In the genomic region with DNA sequence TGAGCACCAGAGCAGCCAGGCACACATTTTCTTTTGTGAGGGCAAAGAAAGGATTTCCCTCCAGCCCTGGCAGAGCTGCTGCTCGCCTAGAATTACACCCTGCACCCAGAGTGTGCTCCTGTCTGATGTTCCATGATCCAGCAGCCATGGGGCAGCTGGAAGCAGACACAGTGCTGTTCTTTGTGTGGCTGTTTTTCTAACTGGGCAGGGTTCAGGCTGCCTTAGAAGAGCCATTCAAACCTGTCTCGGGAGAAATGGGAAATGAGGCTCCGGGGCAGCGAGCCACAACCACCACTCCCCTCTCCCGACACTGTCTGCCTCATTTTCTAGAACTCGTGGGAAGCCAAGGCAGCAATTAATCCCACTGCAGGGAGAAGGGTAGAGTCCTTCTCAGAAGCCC, we compare ENCODE assay signal across 1 cellular context.
TF ChIP-seq lines count a peak whose summit lies in the region.

No MANE protein-coding gene starts in this region.

TF ChIP-seq in H1, 55 proteins besides CTCF, POLR2A, EP300 and RAD21:
- TF ChIP-seq, protein P1, sequence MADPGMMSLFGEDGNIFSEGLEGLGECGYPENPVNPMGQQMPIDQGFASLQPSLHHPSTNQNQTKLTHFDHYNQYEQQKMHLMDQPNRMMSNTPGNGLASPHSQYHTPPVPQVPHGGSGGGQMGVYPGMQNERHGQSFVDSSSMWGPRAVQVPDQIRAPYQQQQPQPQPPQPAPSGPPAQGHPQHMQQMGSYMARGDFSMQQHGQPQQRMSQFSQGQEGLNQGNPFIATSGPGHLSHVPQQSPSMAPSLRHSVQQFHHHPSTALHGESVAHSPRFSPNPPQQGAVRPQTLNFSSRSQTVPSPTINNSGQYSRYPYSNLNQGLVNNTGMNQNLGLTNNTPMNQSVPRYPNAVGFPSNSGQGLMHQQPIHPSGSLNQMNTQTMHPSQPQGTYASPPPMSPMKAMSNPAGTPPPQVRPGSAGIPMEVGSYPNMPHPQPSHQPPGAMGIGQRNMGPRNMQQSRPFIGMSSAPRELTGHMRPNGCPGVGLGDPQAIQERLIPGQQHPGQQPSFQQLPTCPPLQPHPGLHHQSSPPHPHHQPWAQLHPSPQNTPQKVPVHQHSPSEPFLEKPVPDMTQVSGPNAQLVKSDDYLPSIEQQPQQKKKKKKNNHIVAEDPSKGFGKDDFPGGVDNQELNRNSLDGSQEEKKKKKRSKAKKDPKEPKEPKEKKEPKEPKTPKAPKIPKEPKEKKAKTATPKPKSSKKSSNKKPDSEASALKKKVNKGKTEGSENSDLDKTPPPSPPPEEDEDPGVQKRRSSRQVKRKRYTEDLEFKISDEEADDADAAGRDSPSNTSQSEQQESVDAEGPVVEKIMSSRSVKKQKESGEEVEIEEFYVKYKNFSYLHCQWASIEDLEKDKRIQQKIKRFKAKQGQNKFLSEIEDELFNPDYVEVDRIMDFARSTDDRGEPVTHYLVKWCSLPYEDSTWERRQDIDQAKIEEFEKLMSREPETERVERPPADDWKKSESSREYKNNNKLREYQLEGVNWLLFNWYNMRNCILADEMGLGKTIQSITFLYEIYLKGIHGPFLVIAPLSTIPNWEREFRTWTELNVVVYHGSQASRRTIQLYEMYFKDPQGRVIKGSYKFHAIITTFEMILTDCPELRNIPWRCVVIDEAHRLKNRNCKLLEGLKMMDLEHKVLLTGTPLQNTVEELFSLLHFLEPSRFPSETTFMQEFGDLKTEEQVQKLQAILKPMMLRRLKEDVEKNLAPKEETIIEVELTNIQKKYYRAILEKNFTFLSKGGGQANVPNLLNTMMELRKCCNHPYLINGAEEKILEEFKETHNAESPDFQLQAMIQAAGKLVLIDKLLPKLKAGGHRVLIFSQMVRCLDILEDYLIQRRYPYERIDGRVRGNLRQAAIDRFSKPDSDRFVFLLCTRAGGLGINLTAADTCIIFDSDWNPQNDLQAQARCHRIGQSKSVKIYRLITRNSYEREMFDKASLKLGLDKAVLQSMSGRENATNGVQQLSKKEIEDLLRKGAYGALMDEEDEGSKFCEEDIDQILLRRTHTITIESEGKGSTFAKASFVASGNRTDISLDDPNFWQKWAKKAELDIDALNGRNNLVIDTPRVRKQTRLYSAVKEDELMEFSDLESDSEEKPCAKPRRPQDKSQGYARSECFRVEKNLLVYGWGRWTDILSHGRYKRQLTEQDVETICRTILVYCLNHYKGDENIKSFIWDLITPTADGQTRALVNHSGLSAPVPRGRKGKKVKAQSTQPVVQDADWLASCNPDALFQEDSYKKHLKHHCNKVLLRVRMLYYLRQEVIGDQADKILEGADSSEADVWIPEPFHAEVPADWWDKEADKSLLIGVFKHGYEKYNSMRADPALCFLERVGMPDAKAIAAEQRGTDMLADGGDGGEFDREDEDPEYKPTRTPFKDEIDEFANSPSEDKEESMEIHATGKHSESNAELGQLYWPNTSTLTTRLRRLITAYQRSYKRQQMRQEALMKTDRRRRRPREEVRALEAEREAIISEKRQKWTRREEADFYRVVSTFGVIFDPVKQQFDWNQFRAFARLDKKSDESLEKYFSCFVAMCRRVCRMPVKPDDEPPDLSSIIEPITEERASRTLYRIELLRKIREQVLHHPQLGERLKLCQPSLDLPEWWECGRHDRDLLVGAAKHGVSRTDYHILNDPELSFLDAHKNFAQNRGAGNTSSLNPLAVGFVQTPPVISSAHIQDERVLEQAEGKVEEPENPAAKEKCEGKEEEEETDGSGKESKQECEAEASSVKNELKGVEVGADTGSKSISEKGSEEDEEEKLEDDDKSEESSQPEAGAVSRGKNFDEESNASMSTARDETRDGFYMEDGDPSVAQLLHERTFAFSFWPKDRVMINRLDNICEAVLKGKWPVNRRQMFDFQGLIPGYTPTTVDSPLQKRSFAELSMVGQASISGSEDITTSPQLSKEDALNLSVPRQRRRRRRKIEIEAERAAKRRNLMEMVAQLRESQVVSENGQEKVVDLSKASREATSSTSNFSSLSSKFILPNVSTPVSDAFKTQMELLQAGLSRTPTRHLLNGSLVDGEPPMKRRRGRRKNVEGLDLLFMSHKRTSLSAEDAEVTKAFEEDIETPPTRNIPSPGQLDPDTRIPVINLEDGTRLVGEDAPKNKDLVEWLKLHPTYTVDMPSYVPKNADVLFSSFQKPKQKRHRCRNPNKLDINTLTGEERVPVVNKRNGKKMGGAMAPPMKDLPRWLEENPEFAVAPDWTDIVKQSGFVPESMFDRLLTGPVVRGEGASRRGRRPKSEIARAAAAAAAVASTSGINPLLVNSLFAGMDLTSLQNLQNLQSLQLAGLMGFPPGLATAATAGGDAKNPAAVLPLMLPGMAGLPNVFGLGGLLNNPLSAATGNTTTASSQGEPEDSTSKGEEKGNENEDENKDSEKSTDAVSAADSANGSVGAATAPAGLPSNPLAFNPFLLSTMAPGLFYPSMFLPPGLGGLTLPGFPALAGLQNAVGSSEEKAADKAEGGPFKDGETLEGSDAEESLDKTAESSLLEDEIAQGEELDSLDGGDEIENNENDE (IDR thresholded peaks at IDR 0.05; ENCODE audit: insufficient replicate concordance, low read length) = no peak
- TF ChIP-seq GTF2F1 (IDR thresholded peaks at IDR 0.05; ENCODE audit: borderline replicate concordance, low read depth, low read length) (no peak), GABPA (IDR thresholded peaks at IDR 0.05; ENCODE audit: borderline replicate concordance, insufficient read depth, low read length) (no peak), FOSL1 (IDR thresholded peaks at IDR 0.05; ENCODE audit: insufficient read depth, low read depth, low read length) (no peak), HDAC6 (IDR thresholded peaks at IDR 0.05; ENCODE audit: low read depth, low read length) (no peak), SP1 (IDR thresholded peaks at IDR 0.05; ENCODE audit: low read depth, low read length) (no peak), CREB1 (IDR thresholded peaks at IDR 0.05) (no peak), CEBPB (IDR thresholded peaks at IDR 0.05; ENCODE audit: low read depth, low read length) (no peak), RFX5 (IDR thresholded peaks at IDR 0.05; ENCODE audit: borderline replicate concordance, low read depth, low read length) (no peak)
